ENCODE assay signal across 13 cellular contexts in the genomic region with DNA sequence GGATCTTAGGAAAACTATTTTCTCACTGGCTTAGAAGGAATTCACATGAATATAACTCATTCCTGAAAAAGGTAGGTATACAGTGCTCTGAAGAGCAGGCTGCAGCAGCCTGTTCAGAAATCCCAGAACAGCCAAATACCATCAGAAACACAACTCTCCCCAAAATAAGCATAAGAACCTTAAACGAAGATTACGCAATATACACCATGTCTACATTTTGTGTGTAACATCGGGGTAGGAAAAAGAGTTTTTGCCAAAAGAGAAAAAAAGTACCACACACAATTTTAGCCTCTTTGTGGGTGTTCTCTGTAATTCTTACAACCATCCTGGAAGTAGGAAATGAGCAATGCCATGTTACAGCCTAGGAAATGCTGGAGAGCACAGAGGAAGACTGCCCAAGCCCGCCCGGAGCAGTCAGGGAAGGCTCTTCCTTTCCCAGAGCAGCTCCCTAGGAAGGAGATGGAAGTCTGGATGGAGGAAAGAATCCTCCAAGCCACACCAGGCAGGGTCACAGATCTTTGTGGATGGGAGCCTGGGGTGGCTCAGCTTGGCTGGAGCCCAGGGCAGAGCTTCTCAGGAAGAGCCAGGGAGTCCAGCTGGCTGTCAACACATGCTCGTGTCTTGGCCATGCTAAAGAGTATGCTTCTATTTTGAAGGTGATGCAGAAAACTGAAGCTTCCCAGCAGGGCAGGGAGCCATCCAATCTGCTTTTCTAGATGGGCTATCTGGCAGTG. TPM values are rescaled to one million over a fixed set of nuclear protein-coding genes. Genes with fewer than 3 reads are reported as not detected.
DNase-seq lines count a peak whose midpoint lies in the region; ATAC-seq and TF ChIP-seq lines count a peak whose summit lies in the region.
"Had no signal": no experiment of that assay in that cellular context is flagged by ENCODE, and none has a peak within 500 bp of the region (broad histone marks: within the 10 kb centered on the region; RNA-seq: fewer than 3 reads in every experiment).

No MANE protein-coding gene starts in this region.

- no peak for ATAC-seq in GM23338
- ATAC-seq in right cardiac atrium = peak; percentile 78 to 83
- peak; percentile 43 to 61 for ATAC-seq in gastrocnemius medialis
- ATAC-seq: Panc1 had no signal

- intact Hi-C loops in right cardiac atrium (cut with DNase I) = loop anchor here in 1 of 4 donors (10.0 kb wide), 1 partner anchor 108 kb away; a partner anchor contains a TSS
- intact Hi-C loops in gastrocnemius medialis (cut with DNase I; ENCODE audit: low total_unique reads) = loop anchor here (5.0 kb wide), 1 partner anchor 259 kb away; a partner anchor contains a TSS

- peaks cover 44% of the 10 kb centered on the region for H3K79me2 ChIP-seq in GM23338 (replicated peaks; ENCODE audit: insufficient read depth)

- H3K4me3 ChIP-seq in GM23338 (no peak overlapping the region), right cardiac atrium (ENCODE audit: low read length) (no peak overlapping the region), gastrocnemius medialis (no peak overlapping the region)

- H2AFZ ChIP-seq in GM23338 = no peak overlapping the region

- H3K9me3 ChIP-seq in right cardiac atrium (ENCODE audit: control insufficient read depth, low read length) (no peaks in the 10 kb centered on the region), gastrocnemius medialis (no peaks in the 10 kb centered on the region)

- no peak overlapping the region for H3K27ac Mint-ChIP-seq in GM23338
- no peak overlapping the region for H3K27ac Mint-ChIP-seq in glutamatergic neuron (ENCODE audit: unreplicated experiment)
- H3K27ac Mint-ChIP-seq: progenitor cell of endocrine pancreas had no signal

- H3K36me3 Mint-ChIP-seq in GM23338 (ENCODE audit: low read depth) (peaks cover 10% of the 10 kb centered on the region), glutamatergic neuron (ENCODE audit: unreplicated experiment) (peaks cover 5% of the 10 kb centered on the region)

- in situ Hi-C loops in gastrocnemius medialis (cut with MboI; ENCODE audit: low sequenced_read_pairs in 4 of 4) = no loop called here

- TF ChIP-seq CTCF in GM23338 (conservative IDR thresholded peaks at IDR 0.05; ENCODE audit: low read depth in 2 of 2) = no peak
- no peak for TF ChIP-seq CTCF in gastrocnemius medialis (IDR thresholded peaks at IDR 0.05 in 4 of 5, conservative IDR thresholded peaks at IDR 0.05 in 1 of 5)
- TF ChIP-seq CTCF in glutamatergic neuron (IDR thresholded peaks at IDR 0.05; ENCODE audit: partially characterized antibody, unreplicated experiment) = no peak

- H3K4me1 ChIP-seq in GM23338 (ENCODE audit: insufficient read depth) = no peaks in the 10 kb centered on the region
- peaks cover 36% of the 10 kb centered on the region for H3K4me1 ChIP-seq in right cardiac atrium (ENCODE audit: control insufficient read depth, insufficient read depth, low read length)
- peaks cover 86 to 93% of the 10 kb centered on the region in 2 donors for H3K4me1 ChIP-seq in gastrocnemius medialis

- H3K4me1 Mint-ChIP-seq in GM23338 = peaks cover 25% of the 10 kb centered on the region
- peaks cover 64% of the 10 kb centered on the region for H3K4me1 Mint-ChIP-seq in glutamatergic neuron (ENCODE audit: low read depth, unreplicated experiment)

- H3K27me3 ChIP-seq in GM23338 (ENCODE audit: insufficient read depth) (no peaks in the 10 kb centered on the region), right cardiac atrium (ENCODE audit: control insufficient read depth, insufficient read depth) (no peaks in the 10 kb centered on the region), gastrocnemius medialis (no peaks in the 10 kb centered on the region)

- DNase-seq in GM23338 (ENCODE audit: low spot score) = no peak
- DNase-seq in cerebellar nuclear complex (lab: John Stamatoyannopoulos, UW) = peak; percentile 82 to 90
- DNase-seq in right cardiac atrium = peak; percentile 79 to 94 (median 93)
- DNase-seq in gastrocnemius medialis = peak; percentile 56 to 84
- DNase-seq in stimulated activated naive CD4-positive, alpha-beta T cell treated with Interleukin-2 at 50 U/mL for 16 hours (lab: John Stamatoyannopoulos, UW) = no peak
- no peak for DNase-seq in DMS114 treated with DMSO at 0.1 percent for 48 hours (lab: John Stamatoyannopoulos, UW; ENCODE audit: unreplicated experiment)
- no peak for DNase-seq in glutamatergic neuron
- DNase-seq in A172 (ENCODE audit: low spot score) = no peak
- DNase-seq: activated effector memory CD4-positive, alpha-beta T cell treated with anti-CD3 and anti-CD28 coated beads, Interleukin-2, amount 50 U/mL, for 16 hours; effector CD8-positive, alpha-beta T cell; NCI-H2081 treated with DMSO at 0.1 percent for 48 hours had no signal

- H3F3A ChIP-seq in GM23338 (replicated peaks; ENCODE audit: low read depth) = no peaks in the 10 kb centered on the region

- no peaks in the 10 kb centered on the region for H3K9me3 Mint-ChIP-seq in GM23338
- H3K9me3 Mint-ChIP-seq in glutamatergic neuron (ENCODE audit: unreplicated experiment) = peaks cover 13% of the 10 kb centered on the region

- H3K9me2 ChIP-seq in GM23338 (ENCODE audit: insufficient read depth) = no peaks in the 10 kb centered on the region

- no peak overlapping the region for H3K4me3 Mint-ChIP-seq in GM23338
- no peak overlapping the region for H3K4me3 Mint-ChIP-seq in glutamatergic neuron (ENCODE audit: unreplicated experiment)

- peaks cover 33% of the 10 kb centered on the region for H4K20me1 ChIP-seq in GM23338 (replicated peaks; ENCODE audit: insufficient read depth)

- H3K36me3 ChIP-seq in GM23338 (ENCODE audit: insufficient read depth) (peaks cover 3% of the 10 kb centered on the region; the same call in 1 of the 2 replicates), gastrocnemius medialis (no peaks in the 10 kb centered on the region)

- H3K27ac ChIP-seq in GM23338 (ENCODE audit: low read depth) (0 out of 2 replicates have a peak overlapping the region, but pooled peaks have one; percentile 59), right cardiac atrium (ENCODE audit: low read length) (peak overlapping the region; percentile 91), gastrocnemius medialis (peak overlapping the region; percentile 65 to 87 (median 77))

- H3K4me2 ChIP-seq in GM23338 = no peak overlapping the region

- TF ChIP-seq POLR2A in gastrocnemius medialis (IDR thresholded peaks at IDR 0.05) = no peak

- WGBS in right cardiac atrium = 48% methylated on average over 6 of the region's 6 CpGs

- peaks cover 2% of the 10 kb centered on the region for H3K27me3 Mint-ChIP-seq in GM23338 (ENCODE audit: insufficient read depth, low read depth, poor library complexity)
- peaks cover 4% of the 10 kb centered on the region for H3K27me3 Mint-ChIP-seq in glutamatergic neuron (ENCODE audit: unreplicated experiment)
- H3K27me3 Mint-ChIP-seq: progenitor cell of endocrine pancreas had no signal

TF ChIP-seq in GM23338, 12 proteins besides CTCF, POLR2A, EP300 and RAD21 (continues in another document):
- no peak for TF ChIP-seq CREB1 (CRISPR knock-in tag; IDR thresholded peaks at IDR 0.05; ENCODE audit: low read depth)
- TF ChIP-seq JUNB (IDR thresholded peaks at IDR 0.05; ENCODE audit: unreplicated experiment) = no peak
- TF ChIP-seq EZH2 (IDR thresholded peaks at IDR 0.05; ENCODE audit: low read depth, unreplicated experiment) = no peak
- TF ChIP-seq NANOG (IDR thresholded peaks at IDR 0.05; ENCODE audit: borderline replicate concordance) = no peak
- no peak for TF ChIP-seq POLR2AphosphoS5 (IDR thresholded peaks at IDR 0.05; ENCODE audit: low read depth)
- TF ChIP-seq, protein P1, sequence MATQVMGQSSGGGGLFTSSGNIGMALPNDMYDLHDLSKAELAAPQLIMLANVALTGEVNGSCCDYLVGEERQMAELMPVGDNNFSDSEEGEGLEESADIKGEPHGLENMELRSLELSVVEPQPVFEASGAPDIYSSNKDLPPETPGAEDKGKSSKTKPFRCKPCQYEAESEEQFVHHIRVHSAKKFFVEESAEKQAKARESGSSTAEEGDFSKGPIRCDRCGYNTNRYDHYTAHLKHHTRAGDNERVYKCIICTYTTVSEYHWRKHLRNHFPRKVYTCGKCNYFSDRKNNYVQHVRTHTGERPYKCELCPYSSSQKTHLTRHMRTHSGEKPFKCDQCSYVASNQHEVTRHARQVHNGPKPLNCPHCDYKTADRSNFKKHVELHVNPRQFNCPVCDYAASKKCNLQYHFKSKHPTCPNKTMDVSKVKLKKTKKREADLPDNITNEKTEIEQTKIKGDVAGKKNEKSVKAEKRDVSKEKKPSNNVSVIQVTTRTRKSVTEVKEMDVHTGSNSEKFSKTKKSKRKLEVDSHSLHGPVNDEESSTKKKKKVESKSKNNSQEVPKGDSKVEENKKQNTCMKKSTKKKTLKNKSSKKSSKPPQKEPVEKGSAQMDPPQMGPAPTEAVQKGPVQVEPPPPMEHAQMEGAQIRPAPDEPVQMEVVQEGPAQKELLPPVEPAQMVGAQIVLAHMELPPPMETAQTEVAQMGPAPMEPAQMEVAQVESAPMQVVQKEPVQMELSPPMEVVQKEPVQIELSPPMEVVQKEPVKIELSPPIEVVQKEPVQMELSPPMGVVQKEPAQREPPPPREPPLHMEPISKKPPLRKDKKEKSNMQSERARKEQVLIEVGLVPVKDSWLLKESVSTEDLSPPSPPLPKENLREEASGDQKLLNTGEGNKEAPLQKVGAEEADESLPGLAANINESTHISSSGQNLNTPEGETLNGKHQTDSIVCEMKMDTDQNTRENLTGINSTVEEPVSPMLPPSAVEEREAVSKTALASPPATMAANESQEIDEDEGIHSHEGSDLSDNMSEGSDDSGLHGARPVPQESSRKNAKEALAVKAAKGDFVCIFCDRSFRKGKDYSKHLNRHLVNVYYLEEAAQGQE (IDR thresholded peaks at IDR 0.05; ENCODE audit: unreplicated experiment) = no peak
- TF ChIP-seq ZNF331 (CRISPR knock-in tag; IDR thresholded peaks at IDR 0.05; ENCODE audit: low read depth) = no peak
- TF ChIP-seq STAT1 (IDR thresholded peaks at IDR 0.05; ENCODE audit: unreplicated experiment) = no peak

RNA-seq across cellular contexts. Expression of a gene that starts 49.7 kb away (rescaled TPM):
- total RNA-seq in GM23338 (2014; rRNA removed; shearing (Covaris generic)) = 17.7 and 19.1 TPM in 2 replicates
- polyA plus RNA-seq in GM23338 (2016; fragmentation: Nextera tagmentation; extraction: Ambion mirVana) (13.0 and 14.8 TPM in 2 replicates), right cardiac atrium (17.0 TPM)
- total RNA-seq in right cardiac atrium (10 to 100 TPM; 23.3 to 37.7 (median 27.5) TPM), gastrocnemius medialis (10 to 100 TPM; 28.2 to 43.8 (median 36.0) TPM), glutamatergic neuron (ENCODE audit: unreplicated experiment) (18.4 TPM)
- total RNA-seq in A172 (2014; rRNA removed; shearing (Covaris generic)) = 27.7 and 33.0 TPM in 2 replicates

Comparison
In these comparisons a context has a peak if more than half of its experiments do, and no peak if none do; other contexts are left out.
1. DNase-seq: peak in cerebellar nuclear complex (2 of 2), right cardiac atrium (3 of 3) and gastrocnemius medialis (2 of 2); none in GM23338 (single experiment), stimulated activated naive CD4-positive, alpha-beta T cell treated with Interleukin-2 at 50 U/mL for 16 hours (single experiment), DMS114 treated with DMSO at 0.1 percent for 48 hours (single experiment), glutamatergic neuron (single experiment) and A172 (single experiment).
2. Peak in every context shown above with its lines, with median percentiles within 50 percentile points of each other: H3K27ac ChIP-seq.